In genomic region chr6:63598251-63599036, GRCh38 we compare ENCODE assay signal across 1 cellular context.
TF ChIP-seq lines count a peak whose summit lies in the region.

No MANE protein-coding gene starts in this region.

TF ChIP-seq in HepG2, 621 proteins besides CTCF, POLR2A, EP300 and RAD21 (continued from another document and continues in another):
- TF ChIP-seq ZHX1 (CRISPR knock-in tag; IDR thresholded peaks at IDR 0.05; ENCODE audit: low read depth) = no peak
- TF ChIP-seq TARDBP (CRISPR knock-in tag; IDR thresholded peaks at IDR 0.05) = peak; percentile 94
- no peak for TF ChIP-seq ZNF407 (CRISPR knock-in tag; IDR thresholded peaks at IDR 0.05; ENCODE audit: not compliant biosample characterization)
- no peak for TF ChIP-seq PBX2 (CRISPR knock-in tag; IDR thresholded peaks at IDR 0.05)
- peak; percentile 43; the same call in 1 of the 2 replicates for TF ChIP-seq THRA (CRISPR knock-in tag; IDR thresholded peaks at IDR 0.05; ENCODE audit: borderline replicate concordance)
- TF ChIP-seq HMG20B (CRISPR knock-in tag; conservative IDR thresholded peaks at IDR 0.05) = 0 out of 2 replicates have a peak, but pooled peaks have one; percentile 14
- no peak for TF ChIP-seq U2AF2 (IDR thresholded peaks at IDR 0.05; ENCODE audit: low read depth, low read length)
- no peak for TF ChIP-seq CBFB (CRISPR knock-in tag; IDR thresholded peaks at IDR 0.05)
- no peak; the same call in 1 of the 2 replicates for TF ChIP-seq SAFB2 (CRISPR knock-in tag; IDR thresholded peaks at IDR 0.05; ENCODE audit: borderline replicate concordance, low read depth)
- TF ChIP-seq TMF1 (CRISPR knock-in tag; IDR thresholded peaks at IDR 0.05; ENCODE audit: low read depth) = 0 out of 2 replicates have a peak, but pooled peaks have one; percentile 66
- peak; percentile 66 for TF ChIP-seq YY1 (IDR thresholded peaks at IDR 0.05; ENCODE audit: insufficient read depth, insufficient replicate concordance, low read depth, low read length)
- no peak for TF ChIP-seq RFX3 (CRISPR knock-in tag; IDR thresholded peaks at IDR 0.05)
- TF ChIP-seq SETDB1 (CRISPR knock-in tag; IDR thresholded peaks at IDR 0.05; ENCODE audit: borderline replicate concordance) = no peak
- TF ChIP-seq KMT2B (CRISPR knock-in tag; IDR thresholded peaks at IDR 0.05) = peak; percentile 73
- peak; percentile 10; the same call in 1 of the 2 replicates for TF ChIP-seq NFKBIZ (CRISPR knock-in tag; IDR thresholded peaks at IDR 0.05)
- no peak for TF ChIP-seq HHEX (CRISPR knock-in tag; IDR thresholded peaks at IDR 0.05)
- peak; percentile 68 for TF ChIP-seq ZNF784 (CRISPR knock-in tag; IDR thresholded peaks at IDR 0.05; ENCODE audit: borderline replicate concordance)
- peak; percentile 70 for TF ChIP-seq HDAC2 (CRISPR knock-in tag; IDR thresholded peaks at IDR 0.05)
- peak; percentile 81 for TF ChIP-seq ZNF350 (CRISPR knock-in tag; IDR thresholded peaks at IDR 0.05; ENCODE audit: borderline replicate concordance, low read depth)
- no peak; a peak in 1 of 4 replicates for TF ChIP-seq REST (IDR thresholded peaks at IDR 0.05; ENCODE audit: borderline replicate concordance in 1 of 2, low read depth in 1 of 2, low read length in 2 of 2)
- no peak for TF ChIP-seq JUND (CRISPR knock-in tag; IDR thresholded peaks at IDR 0.05)
- peak; percentile 77; the same call in 1 of the 2 replicates for TF ChIP-seq SNAPC2 (CRISPR knock-in tag; IDR thresholded peaks at IDR 0.05)
- no peak for TF ChIP-seq SP1 (IDR thresholded peaks at IDR 0.05)
- 0 out of 2 replicates have a peak, but pooled peaks have one; percentile 14 for TF ChIP-seq SP1 (CRISPR knock-in tag; IDR thresholded peaks at IDR 0.05)
- no peak for TF ChIP-seq USF2 (IDR thresholded peaks at IDR 0.05; ENCODE audit: low read depth, low read length)
- peak; percentile 36; the same call in 1 of the 2 replicates for TF ChIP-seq USF2 (CRISPR knock-in tag; IDR thresholded peaks at IDR 0.05; ENCODE audit: borderline replicate concordance)
- no peak for TF ChIP-seq CENPBD1 (CRISPR knock-in tag; IDR thresholded peaks at IDR 0.05; ENCODE audit: borderline replicate concordance, low read depth)
- TF ChIP-seq TFDP2 (CRISPR knock-in tag; IDR thresholded peaks at IDR 0.05) = no peak
- peak; percentile 62; the same call in 1 of the 2 replicates for TF ChIP-seq CREM (IDR thresholded peaks at IDR 0.05)
- TF ChIP-seq CREM (CRISPR knock-in tag; IDR thresholded peaks at IDR 0.05) = no peak
- peak; percentile 77; the same call in 1 of the 2 replicates for TF ChIP-seq ZNF275 (CRISPR knock-in tag; IDR thresholded peaks at IDR 0.05; ENCODE audit: borderline replicate concordance)
- peak; percentile 57; the same call in 1 of the 2 replicates for TF ChIP-seq KDM4B (CRISPR knock-in tag; IDR thresholded peaks at IDR 0.05)
- no peak for TF ChIP-seq HDAC6 (IDR thresholded peaks at IDR 0.05; ENCODE audit: low read depth, low read length)
